ENCODE assay signal across 8 cellular contexts in genomic region chr5:10760976-10761841, GRCh38. TPM values are rescaled to one million over a fixed set of nuclear protein-coding genes. Genes with fewer than 3 reads are reported as not detected.
DNase-seq lines count a peak whose midpoint lies in the region; ATAC-seq and TF ChIP-seq lines count a peak whose summit lies in the region.

Gene DAP (minus strand): TSS chr5:10761234. CDS start chr5:10761068, 166 bp downstream.

- no peaks in the 10 kb centered on the region for H3K9me3 Mint-ChIP-seq in activated CD4-positive, alpha-beta T cell treated with anti-CD3 and anti-CD28 coated beads, Interleukin-2, amount 10 ng/mL, durations not matched to agents 24 days and 14 days

- peak; percentile 86 for DNase-seq in Ammon's horn (ENCODE audit: low spot score)
- DNase-seq in NCI-H524 (lab: John Stamatoyannopoulos, UW): peak; percentile 88 to 92
- DNase-seq in activated CD4-positive, alpha-beta T cell treated with anti-CD3 and anti-CD28 coated beads, Interleukin-2, amount 10 ng/mL, durations not matched to agents 24 days and 14 days: peak; percentile 97
- DNase-seq in coronary artery (ENCODE audit: low spot score): peak; percentile 92
- DNase-seq in left colon: peak; percentile 84 to 91
- DNase-seq in stimulated activated CD4-positive, alpha-beta T cell treated with anti-CD3 and anti-CD28 coated beads, Interleukin-1b, Interleukin-23, amount 100 ng/mL, for 48 hours: peak; percentile 83

- peak within 1 kb of the TSS; percentile 91 for H3K4me3 Mint-ChIP-seq in activated CD4-positive, alpha-beta T cell treated with anti-CD3 and anti-CD28 coated beads, Interleukin-2, amount 10 ng/mL, durations not matched to agents 24 days and 14 days

- peaks cover 11% of the 10 kb centered on the region for H3K36me3 Mint-ChIP-seq in activated CD4-positive, alpha-beta T cell treated with anti-CD3 and anti-CD28 coated beads, Interleukin-2, amount 10 ng/mL, durations not matched to agents 24 days and 14 days (ENCODE audit: low read depth)

- TF ChIP-seq POLR2A in GM19099 (IDR thresholded peaks at IDR 0.05; ENCODE audit: extremely low read depth, insufficient read length, low read depth): peak; percentile 61

- intact Hi-C loops in activated CD4-positive, alpha-beta T cell treated with anti-CD3 and anti-CD28 coated beads, Interleukin-2, amount 10 ng/mL, durations not matched to agents 24 days and 14 days (cut with micrococcal nuclease): loop anchor here (2.0 to 5.0 kb wide), 7 partner anchors 34 to 510 kb away; partner anchors contain the start of genes ANKRD33B, CCT5, MARCHF6 and ROPN1L
- intact Hi-C loops in left colon (cut with DNase I, micrococcal nuclease): no loop called here

- H3K27ac ChIP-seq in coronary artery: peak within 1 kb of the TSS; percentile 98

- H3K4me1 Mint-ChIP-seq in activated CD4-positive, alpha-beta T cell treated with anti-CD3 and anti-CD28 coated beads, Interleukin-2, amount 10 ng/mL, durations not matched to agents 24 days and 14 days: peaks cover 43% of the 10 kb centered on the region

- peak within 1 kb of the TSS; percentile 85 for H3K27ac Mint-ChIP-seq in activated CD4-positive, alpha-beta T cell treated with anti-CD3 and anti-CD28 coated beads, Interleukin-2, amount 10 ng/mL, durations not matched to agents 24 days and 14 days

- peaks cover 16% of the 10 kb centered on the region for H3K27me3 Mint-ChIP-seq in activated CD4-positive, alpha-beta T cell treated with anti-CD3 and anti-CD28 coated beads, Interleukin-2, amount 10 ng/mL, durations not matched to agents 24 days and 14 days

- no peak for TF ChIP-seq CTCF in coronary artery (IDR thresholded peaks at IDR 0.05)

- ATAC-seq in HG03378 (IDR thresholded peaks at IDR 0.05; ENCODE audit: unreplicated experiment): peak; percentile 43
- peak; percentile 79 for ATAC-seq in left colon

- peak within 1 kb of the TSS; percentile 96 for H3K4me3 ChIP-seq in coronary artery

RNA-seq across cellular contexts. Expression of gene DAP, which starts in this region (rescaled TPM):
- 54.5 and 54.9 TPM in 2 replicates for total RNA-seq in activated CD4-positive, alpha-beta T cell treated with anti-CD3 and anti-CD28 coated beads, Interleukin-2, amount 10 ng/mL, durations not matched to agents 24 days and 14 days
- 100 to 1,000 TPM; 125 TPM for total RNA-seq in left colon

Comparison
In these comparisons a context has a peak if more than half of its experiments do, and no peak if none do; other contexts are left out.
1. Peak in every context shown above with its lines: DNase-seq, ATAC-seq, H3K4me3 ChIP-seq and H3K27ac ChIP-seq.